ENCODE assay signal across 17 cellular contexts in genomic region chr2:213691351-213691750, GRCh38.
"Had no signal": no experiment of that assay in that cellular context is flagged by ENCODE, and none has a peak within 500 bp of the region (broad histone marks: within the 10 kb centered on the region; RNA-seq: fewer than 3 reads in every experiment).

No MANE protein-coding gene starts in this region.

- DNase-seq: colonic mucosa; dermis blood vessel endothelial cell; esophagus squamous epithelium; foreskin fibroblast; glutamatergic neuron; kidney; left colon; mammary epithelial cell; naive thymus-derived CD4-positive, alpha-beta T cell; nephron progenitor cell; retina; right lobe of liver; stimulated activated CD4-positive, alpha-beta T cell treated with anti-CD3 and anti-CD28 coated beads, Interleukin-4, amount 100 ng/mL, for 24 hours; stimulated activated naive CD8-positive, alpha-beta T cell treated with anti-CD3 and anti-CD28 coated beads, Interleukin-15, amount 100 ng/mL, for 72 hours; transverse colon had no signal

- ATAC-seq: gastroesophageal sphincter; left colon; naive thymus-derived CD4-positive, alpha-beta T cell; right lobe of liver; stimulated activated memory B cell treated with anti-CD40 and anti-IgM and Interleukin-4, amounts not matched to agents 10 μg/mL and 1 μg/mL and 100 μg/mL, for 72 hours; stimulated activated naive CD8-positive, alpha-beta T cell treated with anti-CD3 and anti-CD28 coated beads, Interleukin-15, amount 100 ng/mL, for 72 hours had no signal
